ENCODE assay signal across 1 cellular context in the genomic region with DNA sequence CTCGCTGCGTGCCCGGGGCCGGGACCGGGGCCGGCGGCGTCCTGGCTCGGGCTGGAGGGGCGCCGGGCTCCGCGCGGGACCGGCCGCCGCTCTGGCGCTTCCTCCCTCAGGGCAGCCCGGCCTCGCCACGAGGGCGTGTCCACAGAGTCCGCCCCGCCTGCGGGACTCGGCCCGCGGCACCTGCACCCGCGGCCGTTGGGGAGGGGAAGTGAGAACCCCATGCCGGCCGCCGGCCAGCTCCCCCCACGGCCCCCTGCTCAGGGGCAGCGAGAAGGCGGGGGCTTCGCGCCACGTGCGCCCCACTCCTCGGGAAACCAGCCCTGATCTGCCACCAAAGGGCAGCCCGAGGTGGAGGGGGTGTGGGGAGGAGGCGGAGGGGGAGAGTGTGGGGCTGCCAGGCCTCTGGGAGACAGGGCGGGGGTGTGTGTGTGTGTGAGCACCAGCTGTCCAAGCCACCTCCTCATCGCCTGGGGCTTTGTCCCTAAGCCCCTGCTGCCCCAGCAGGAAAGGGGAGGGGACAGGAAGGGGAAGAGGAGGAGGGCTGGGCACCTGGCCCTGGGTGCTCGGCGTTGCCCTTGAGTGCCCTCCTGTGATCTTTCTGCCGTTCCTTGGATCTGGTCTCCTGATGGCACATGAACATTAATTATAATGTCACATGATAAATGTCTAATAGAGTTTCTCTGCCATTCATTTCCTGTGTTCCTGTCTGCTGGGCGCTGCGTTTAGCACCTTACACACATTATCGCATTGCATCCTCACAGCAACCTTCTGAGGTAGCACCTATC.
TF ChIP-seq lines count a peak whose summit lies in the region.

A gene with protein sequence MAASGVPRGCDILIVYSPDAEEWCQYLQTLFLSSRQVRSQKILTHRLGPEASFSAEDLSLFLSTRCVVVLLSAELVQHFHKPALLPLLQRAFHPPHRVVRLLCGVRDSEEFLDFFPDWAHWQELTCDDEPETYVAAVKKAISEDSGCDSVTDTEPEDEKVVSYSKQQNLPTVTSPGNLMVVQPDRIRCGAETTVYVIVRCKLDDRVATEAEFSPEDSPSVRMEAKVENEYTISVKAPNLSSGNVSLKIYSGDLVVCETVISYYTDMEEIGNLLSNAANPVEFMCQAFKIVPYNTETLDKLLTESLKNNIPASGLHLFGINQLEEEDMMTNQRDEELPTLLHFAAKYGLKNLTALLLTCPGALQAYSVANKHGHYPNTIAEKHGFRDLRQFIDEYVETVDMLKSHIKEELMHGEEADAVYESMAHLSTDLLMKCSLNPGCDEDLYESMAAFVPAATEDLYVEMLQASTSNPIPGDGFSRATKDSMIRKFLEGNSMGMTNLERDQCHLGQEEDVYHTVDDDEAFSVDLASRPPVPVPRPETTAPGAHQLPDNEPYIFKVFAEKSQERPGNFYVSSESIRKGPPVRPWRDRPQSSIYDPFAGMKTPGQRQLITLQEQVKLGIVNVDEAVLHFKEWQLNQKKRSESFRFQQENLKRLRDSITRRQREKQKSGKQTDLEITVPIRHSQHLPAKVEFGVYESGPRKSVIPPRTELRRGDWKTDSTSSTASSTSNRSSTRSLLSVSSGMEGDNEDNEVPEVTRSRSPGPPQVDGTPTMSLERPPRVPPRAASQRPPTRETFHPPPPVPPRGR (minus strand): TSS at position 93 of the 785 bp plus-strand sequence. CDS start 120 bp downstream, outside the sequence.

TF ChIP-seq in HepG2, 621 proteins besides CTCF, POLR2A, EP300 and RAD21 (continues in another document):
- TF ChIP-seq HNRNPUL1 (IDR thresholded peaks at IDR 0.05; ENCODE audit: low read depth, low read length) (no peak), ZNF367 (CRISPR knock-in tag; IDR thresholded peaks at IDR 0.05; ENCODE audit: borderline replicate concordance) (no peak; the same call in 1 of the 2 replicates), CC2D1A (CRISPR knock-in tag; IDR thresholded peaks at IDR 0.05) (no peak), ZBTB3 (CRISPR knock-in tag; IDR thresholded peaks at IDR 0.05; ENCODE audit: borderline replicate concordance, low read depth) (no peak), ZNF780A (CRISPR knock-in tag; IDR thresholded peaks at IDR 0.05) (no peak), ZFX (CRISPR knock-in tag; IDR thresholded peaks at IDR 0.05; ENCODE audit: low read depth) (peak; percentile 32; the same call in 1 of the 2 replicates), RCOR2 (CRISPR knock-in tag; IDR thresholded peaks at IDR 0.05) (no peak), SP4 (CRISPR knock-in tag; IDR thresholded peaks at IDR 0.05) (peak; percentile 9; the same call in 1 of the 2 replicates), PHF20 (CRISPR knock-in tag; IDR thresholded peaks at IDR 0.05) (0 out of 2 replicates have a peak, but pooled peaks have one; percentile 14), ZBTB7A (CRISPR knock-in tag; IDR thresholded peaks at IDR 0.05) (0 out of 2 replicates have a peak, but pooled peaks have one; percentile 32), GABPA (IDR thresholded peaks at IDR 0.05; ENCODE audit: low read depth, low read length) (no peak), GABPA (CRISPR knock-in tag; IDR thresholded peaks at IDR 0.05; ENCODE audit: low read depth) (peak; percentile 21; the same call in 1 of the 2 replicates), ZNF546 (CRISPR knock-in tag; conservative IDR thresholded peaks at IDR 0.05) (no peak), ZNF296 (CRISPR knock-in tag; conservative IDR thresholded peaks at IDR 0.05) (no peak), ZNF766 (CRISPR knock-in tag; IDR thresholded peaks at IDR 0.05; ENCODE audit: borderline replicate concordance) (no peak), ERF (CRISPR knock-in tag; IDR thresholded peaks at IDR 0.05) (no peak), HDAC6 (IDR thresholded peaks at IDR 0.05; ENCODE audit: low read depth, low read length) (no peak), HNF4G (IDR thresholded peaks at IDR 0.05; ENCODE audit: borderline replicate concordance, low read depth, low read length) (no peak), HNF4G (CRISPR knock-in tag; IDR thresholded peaks at IDR 0.05; ENCODE audit: borderline replicate concordance, low read depth) (no peak)
- TF ChIP-seq, protein P1, sequence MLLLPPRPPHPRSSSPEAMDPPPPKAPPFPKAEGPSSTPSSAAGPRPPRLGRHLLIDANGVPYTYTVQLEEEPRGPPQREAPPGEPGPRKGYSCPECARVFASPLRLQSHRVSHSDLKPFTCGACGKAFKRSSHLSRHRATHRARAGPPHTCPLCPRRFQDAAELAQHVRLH (CRISPR knock-in tag; IDR thresholded peaks at IDR 0.05; ENCODE audit: borderline replicate concordance, low read depth): no peak
- TF ChIP-seq, protein P2, sequence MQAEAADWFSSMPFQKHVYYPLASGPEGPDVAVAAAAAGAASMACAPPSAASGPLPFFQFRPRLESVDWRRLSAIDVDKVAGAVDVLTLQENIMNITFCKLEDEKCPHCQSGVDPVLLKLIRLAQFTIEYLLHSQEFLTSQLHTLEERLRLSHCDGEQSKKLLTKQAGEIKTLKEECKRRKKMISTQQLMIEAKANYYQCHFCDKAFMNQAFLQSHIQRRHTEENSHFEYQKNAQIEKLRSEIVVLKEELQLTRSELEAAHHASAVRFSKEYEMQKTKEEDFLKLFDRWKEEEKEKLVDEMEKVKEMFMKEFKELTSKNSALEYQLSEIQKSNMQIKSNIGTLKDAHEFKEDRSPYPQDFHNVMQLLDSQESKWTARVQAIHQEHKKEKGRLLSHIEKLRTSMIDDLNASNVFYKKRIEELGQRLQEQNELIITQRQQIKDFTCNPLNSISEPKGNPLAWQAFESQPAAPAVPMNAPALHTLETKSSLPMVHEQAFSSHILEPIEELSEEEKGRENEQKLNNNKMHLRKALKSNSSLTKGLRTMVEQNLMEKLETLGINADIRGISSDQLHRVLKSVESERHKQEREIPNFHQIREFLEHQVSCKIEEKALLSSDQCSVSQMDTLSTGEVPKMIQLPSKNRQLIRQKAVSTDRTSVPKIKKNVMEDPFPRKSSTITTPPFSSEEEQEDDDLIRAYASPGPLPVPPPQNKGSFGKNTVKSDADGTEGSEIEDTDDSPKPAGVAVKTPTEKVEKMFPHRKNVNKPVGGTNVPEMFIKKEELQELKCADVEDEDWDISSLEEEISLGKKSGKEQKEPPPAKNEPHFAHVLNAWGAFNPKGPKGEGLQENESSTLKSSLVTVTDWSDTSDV (CRISPR knock-in tag; IDR thresholded peaks at IDR 0.05): no peak
- TF ChIP-seq, protein P3, sequence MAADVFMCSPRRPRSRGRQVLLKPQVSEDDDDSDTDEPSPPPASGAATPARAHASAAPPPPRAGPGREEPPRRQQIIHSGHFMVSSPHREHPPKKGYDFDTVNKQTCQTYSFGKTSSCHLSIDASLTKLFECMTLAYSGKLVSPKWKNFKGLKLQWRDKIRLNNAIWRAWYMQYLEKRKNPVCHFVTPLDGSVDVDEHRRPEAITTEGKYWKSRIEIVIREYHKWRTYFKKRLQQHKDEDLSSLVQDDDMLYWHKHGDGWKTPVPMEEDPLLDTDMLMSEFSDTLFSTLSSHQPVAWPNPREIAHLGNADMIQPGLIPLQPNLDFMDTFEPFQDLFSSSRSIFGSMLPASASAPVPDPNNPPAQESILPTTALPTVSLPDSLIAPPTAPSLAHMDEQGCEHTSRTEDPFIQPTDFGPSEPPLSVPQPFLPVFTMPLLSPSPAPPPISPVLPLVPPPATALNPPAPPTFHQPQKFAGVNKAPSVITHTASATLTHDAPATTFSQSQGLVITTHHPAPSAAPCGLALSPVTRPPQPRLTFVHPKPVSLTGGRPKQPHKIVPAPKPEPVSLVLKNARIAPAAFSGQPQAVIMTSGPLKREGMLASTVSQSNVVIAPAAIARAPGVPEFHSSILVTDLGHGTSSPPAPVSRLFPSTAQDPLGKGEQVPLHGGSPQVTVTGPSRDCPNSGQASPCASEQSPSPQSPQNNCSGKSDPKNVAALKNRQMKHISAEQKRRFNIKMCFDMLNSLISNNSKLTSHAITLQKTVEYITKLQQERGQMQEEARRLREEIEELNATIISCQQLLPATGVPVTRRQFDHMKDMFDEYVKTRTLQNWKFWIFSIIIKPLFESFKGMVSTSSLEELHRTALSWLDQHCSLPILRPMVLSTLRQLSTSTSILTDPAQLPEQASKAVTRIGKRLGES (CRISPR knock-in tag; IDR thresholded peaks at IDR 0.05; ENCODE audit: borderline replicate concordance): no peak
- TF ChIP-seq, protein P4, sequence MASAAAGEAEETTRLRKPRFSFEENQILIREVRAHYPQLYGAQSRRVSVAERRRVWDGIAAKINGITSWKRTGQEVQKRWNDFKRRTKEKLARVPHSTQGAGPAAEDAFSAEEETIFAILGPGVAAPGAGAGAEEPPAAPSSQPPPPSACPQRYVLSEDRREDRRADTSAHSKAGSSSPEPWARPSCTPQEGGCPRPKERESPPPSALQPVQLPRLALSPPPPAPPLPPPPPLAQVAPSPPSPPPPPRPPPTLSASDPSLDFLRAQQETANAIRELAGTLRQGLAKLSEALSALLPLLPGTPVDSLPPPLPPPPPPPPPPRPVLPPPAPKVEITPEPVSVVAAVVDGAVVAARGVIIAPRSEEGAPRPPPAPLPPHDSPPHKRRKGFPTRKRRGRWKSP (CRISPR knock-in tag; IDR thresholded peaks at IDR 0.05): 0 out of 2 replicates have a peak, but pooled peaks have one; percentile 29
- TF ChIP-seq, protein P5, sequence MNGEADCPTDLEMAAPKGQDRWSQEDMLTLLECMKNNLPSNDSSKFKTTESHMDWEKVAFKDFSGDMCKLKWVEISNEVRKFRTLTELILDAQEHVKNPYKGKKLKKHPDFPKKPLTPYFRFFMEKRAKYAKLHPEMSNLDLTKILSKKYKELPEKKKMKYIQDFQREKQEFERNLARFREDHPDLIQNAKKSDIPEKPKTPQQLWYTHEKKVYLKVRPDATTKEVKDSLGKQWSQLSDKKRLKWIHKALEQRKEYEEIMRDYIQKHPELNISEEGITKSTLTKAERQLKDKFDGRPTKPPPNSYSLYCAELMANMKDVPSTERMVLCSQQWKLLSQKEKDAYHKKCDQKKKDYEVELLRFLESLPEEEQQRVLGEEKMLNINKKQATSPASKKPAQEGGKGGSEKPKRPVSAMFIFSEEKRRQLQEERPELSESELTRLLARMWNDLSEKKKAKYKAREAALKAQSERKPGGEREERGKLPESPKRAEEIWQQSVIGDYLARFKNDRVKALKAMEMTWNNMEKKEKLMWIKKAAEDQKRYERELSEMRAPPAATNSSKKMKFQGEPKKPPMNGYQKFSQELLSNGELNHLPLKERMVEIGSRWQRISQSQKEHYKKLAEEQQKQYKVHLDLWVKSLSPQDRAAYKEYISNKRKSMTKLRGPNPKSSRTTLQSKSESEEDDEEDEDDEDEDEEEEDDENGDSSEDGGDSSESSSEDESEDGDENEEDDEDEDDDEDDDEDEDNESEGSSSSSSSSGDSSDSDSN (CRISPR knock-in tag; IDR thresholded peaks at IDR 0.05): peak; percentile 10
- TF ChIP-seq, protein P6, sequence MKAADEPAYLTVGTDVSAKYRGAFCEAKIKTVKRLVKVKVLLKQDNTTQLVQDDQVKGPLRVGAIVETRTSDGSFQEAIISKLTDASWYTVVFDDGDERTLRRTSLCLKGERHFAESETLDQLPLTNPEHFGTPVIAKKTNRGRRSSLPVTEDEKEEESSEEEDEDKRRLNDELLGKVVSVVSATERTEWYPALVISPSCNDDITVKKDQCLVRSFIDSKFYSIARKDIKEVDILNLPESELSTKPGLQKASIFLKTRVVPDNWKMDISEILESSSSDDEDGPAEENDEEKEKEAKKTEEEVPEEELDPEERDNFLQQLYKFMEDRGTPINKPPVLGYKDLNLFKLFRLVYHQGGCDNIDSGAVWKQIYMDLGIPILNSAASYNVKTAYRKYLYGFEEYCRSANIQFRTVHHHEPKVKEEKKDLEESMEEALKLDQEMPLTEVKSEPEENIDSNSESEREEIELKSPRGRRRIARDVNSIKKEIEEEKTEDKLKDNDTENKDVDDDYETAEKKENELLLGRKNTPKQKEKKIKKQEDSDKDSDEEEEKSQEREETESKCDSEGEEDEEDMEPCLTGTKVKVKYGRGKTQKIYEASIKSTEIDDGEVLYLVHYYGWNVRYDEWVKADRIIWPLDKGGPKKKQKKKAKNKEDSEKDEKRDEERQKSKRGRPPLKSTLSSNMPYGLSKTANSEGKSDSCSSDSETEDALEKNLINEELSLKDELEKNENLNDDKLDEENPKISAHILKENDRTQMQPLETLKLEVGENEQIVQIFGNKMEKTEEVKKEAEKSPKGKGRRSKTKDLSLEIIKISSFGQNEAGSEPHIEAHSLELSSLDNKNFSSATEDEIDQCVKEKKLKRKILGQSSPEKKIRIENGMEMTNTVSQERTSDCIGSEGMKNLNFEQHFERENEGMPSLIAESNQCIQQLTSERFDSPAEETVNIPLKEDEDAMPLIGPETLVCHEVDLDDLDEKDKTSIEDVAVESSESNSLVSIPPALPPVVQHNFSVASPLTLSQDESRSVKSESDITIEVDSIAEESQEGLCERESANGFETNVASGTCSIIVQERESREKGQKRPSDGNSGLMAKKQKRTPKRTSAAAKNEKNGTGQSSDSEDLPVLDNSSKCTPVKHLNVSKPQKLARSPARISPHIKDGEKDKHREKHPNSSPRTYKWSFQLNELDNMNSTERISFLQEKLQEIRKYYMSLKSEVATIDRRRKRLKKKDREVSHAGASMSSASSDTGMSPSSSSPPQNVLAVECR (CRISPR knock-in tag; IDR thresholded peaks at IDR 0.05; ENCODE audit: borderline replicate concordance): peak; percentile 44; the same call in 1 of the 2 replicates
- TF ChIP-seq, protein P7, sequence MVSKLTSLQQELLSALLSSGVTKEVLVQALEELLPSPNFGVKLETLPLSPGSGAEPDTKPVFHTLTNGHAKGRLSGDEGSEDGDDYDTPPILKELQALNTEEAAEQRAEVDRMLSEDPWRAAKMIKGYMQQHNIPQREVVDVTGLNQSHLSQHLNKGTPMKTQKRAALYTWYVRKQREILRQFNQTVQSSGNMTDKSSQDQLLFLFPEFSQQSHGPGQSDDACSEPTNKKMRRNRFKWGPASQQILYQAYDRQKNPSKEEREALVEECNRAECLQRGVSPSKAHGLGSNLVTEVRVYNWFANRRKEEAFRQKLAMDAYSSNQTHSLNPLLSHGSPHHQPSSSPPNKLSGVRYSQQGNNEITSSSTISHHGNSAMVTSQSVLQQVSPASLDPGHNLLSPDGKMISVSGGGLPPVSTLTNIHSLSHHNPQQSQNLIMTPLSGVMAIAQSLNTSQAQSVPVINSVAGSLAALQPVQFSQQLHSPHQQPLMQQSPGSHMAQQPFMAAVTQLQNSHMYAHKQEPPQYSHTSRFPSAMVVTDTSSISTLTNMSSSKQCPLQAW (CRISPR knock-in tag; IDR thresholded peaks at IDR 0.05): 0 out of 2 replicates have a peak, but pooled peaks have one; percentile 26
- TF ChIP-seq, protein P8, sequence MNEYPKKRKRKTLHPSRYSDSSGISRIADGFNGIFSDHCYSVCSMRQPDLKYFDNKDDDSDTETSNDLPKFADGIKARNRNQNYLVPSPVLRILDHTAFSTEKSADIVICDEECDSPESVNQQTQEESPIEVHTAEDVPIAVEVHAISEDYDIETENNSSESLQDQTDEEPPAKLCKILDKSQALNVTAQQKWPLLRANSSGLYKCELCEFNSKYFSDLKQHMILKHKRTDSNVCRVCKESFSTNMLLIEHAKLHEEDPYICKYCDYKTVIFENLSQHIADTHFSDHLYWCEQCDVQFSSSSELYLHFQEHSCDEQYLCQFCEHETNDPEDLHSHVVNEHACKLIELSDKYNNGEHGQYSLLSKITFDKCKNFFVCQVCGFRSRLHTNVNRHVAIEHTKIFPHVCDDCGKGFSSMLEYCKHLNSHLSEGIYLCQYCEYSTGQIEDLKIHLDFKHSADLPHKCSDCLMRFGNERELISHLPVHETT (CRISPR knock-in tag; conservative IDR thresholded peaks at IDR 0.05): no peak
- TF ChIP-seq, protein P9, sequence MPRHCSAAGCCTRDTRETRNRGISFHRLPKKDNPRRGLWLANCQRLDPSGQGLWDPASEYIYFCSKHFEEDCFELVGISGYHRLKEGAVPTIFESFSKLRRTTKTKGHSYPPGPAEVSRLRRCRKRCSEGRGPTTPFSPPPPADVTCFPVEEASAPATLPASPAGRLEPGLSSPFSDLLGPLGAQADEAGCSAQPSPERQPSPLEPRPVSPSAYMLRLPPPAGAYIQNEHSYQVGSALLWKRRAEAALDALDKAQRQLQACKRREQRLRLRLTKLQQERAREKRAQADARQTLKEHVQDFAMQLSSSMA (CRISPR knock-in tag; IDR thresholded peaks at IDR 0.05): no peak
